Comparison of ENCODE assay signal across 8 cellular contexts in the genomic region with DNA sequence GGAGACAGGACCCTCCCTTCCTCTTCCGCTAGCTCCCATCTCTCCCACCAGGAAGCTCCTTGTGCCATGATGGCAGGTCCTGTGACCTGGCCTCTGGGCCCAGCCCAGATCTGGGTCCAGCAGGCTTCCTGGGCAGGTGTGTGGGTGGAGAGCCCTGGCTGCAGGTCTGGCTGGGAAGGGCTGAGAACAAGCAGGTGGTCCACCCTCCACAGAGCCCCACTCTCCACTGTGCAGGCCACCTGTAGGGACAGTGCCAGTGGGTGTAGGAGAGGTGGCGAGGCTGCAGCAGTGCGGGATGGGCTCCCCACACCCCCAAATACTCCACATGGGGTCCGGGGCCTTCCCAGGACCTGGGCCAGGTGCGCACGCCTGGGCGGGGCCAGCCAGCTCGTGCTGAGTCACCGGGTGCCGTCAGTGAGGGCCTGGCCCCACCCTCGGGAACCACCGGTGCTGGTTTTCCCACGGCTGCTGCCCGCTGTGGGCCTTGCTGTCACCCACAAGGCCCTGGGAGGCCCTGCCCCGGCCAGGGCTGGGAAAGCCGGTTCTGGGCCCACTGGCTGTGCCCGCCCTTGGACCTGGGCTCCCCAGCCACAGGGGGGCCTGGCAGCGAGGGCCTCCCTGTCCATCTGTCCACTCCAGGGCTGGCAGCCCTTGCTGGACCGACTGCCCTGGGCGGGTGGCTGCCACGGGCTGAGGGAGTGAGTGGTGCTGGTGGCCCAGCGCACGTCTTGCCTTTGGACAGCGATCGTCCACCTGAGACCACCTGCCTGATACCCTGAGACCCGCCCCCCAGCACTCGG. TPM values are rescaled to one million over a fixed set of nuclear protein-coding genes. Genes with fewer than 3 reads are reported as not detected.
DNase-seq lines count a peak whose midpoint lies in the region; ATAC-seq, FAIRE-seq and TF ChIP-seq lines count a peak whose summit lies in the region.

No MANE protein-coding gene starts in this region.

- FAIRE-seq in GM19239 (lab: Jason Lieb, UNC), result no peak

- H3K4me1 ChIP-seq in right atrium auricular region (peaks cover 0 to 45% of the 10 kb centered on the region in 2 donors), right cardiac atrium (ENCODE audit: control insufficient read depth, insufficient read depth, low read length) (no peaks in the 10 kb centered on the region)

- intact Hi-C loops in left cardiac atrium (cut with DNase I) (no loop called here), right cardiac atrium (cut with DNase I) (no loop called here)

- peak; percentile 27 for DNase-seq in left cardiac atrium
- DNase-seq in right atrium auricular region (ENCODE audit: low spot score), result no peak
- peak; percentile 99 for DNase-seq in RWPE1 (ENCODE audit: low spot score)
- peak in 2 of 3 donors; percentile 32 to 62 for DNase-seq in right cardiac atrium
- peak; percentile 78 for DNase-seq in type B pancreatic cell (ENCODE audit: extremely low spot score, unreplicated experiment)
- no peak for DNase-seq in GM19239 (ENCODE audit: insufficient read length, low spot score)

- H3K27me3 Mint-ChIP-seq in type B pancreatic cell, result no peaks in the 10 kb centered on the region

- H3K4me3 ChIP-seq in right atrium auricular region, result no peak overlapping the region
- no peak overlapping the region for H3K4me3 ChIP-seq in right cardiac atrium (ENCODE audit: low read length)

- POLR2A ChIA-PET in RWPE1 (lab: Yijun Ruan, JAX; ENCODE audit: low non-redundant PET), result interaction anchor here (0.6 kb wide), 2 partner anchors 111 to 305 kb away, joined by 3 to 4 read pairs; no protein-coding TSS in a partner anchor

- H3K27me3 ChIP-seq in right atrium auricular region (no peaks in the 10 kb centered on the region), right cardiac atrium (ENCODE audit: control insufficient read depth, insufficient read depth) (no peaks in the 10 kb centered on the region)

- no peak for ATAC-seq in left cardiac atrium
- no peak for ATAC-seq in right cardiac atrium
- no peak for ATAC-seq in GM21576 (IDR thresholded peaks at IDR 0.05; ENCODE audit: unreplicated experiment)
- ATAC-seq in GM18870 (IDR thresholded peaks at IDR 0.05; ENCODE audit: unreplicated experiment), result no peak

- H3K9me3 ChIP-seq in right atrium auricular region, result no peaks in the 10 kb centered on the region
- no peaks in the 10 kb centered on the region for H3K9me3 ChIP-seq in right cardiac atrium (ENCODE audit: control insufficient read depth, low read length)

- 82% methylated on average over 27 of the region's 27 CpGs for WGBS in right cardiac atrium

- no peak overlapping the region for H3K27ac ChIP-seq in right atrium auricular region
- H3K27ac ChIP-seq in RWPE1, result peak overlapping the region; percentile 64
- no peak overlapping the region for H3K27ac ChIP-seq in right cardiac atrium (ENCODE audit: low read length)

- CTCF ChIA-PET in RWPE1 (lab: Yijun Ruan, JAX), result interaction anchor here (0.5 to 1.5 kb wide), 3 partner anchors 9 to 1120 kb away, joined by 3 to 7 read pairs (median 3); a partner anchor contains a TSS

- H3K36me3 ChIP-seq in right atrium auricular region, result no peaks in the 10 kb centered on the region

- peak overlapping the region; percentile 76 for H3K27ac Mint-ChIP-seq in type B pancreatic cell

- TF ChIP-seq CTCF in right atrium auricular region (IDR thresholded peaks at IDR 0.05) (no peak), RWPE1 (conservative IDR thresholded peaks at IDR 0.05; ENCODE audit: low read depth) (no peak), type B pancreatic cell (conservative IDR thresholded peaks at IDR 0.05) (no peak)

- no peak overlapping the region for H3K4me3 Mint-ChIP-seq in type B pancreatic cell

- no peaks in the 10 kb centered on the region for H3K9me3 Mint-ChIP-seq in type B pancreatic cell

- H3K4me1 Mint-ChIP-seq in type B pancreatic cell (ENCODE audit: unreplicated experiment), result no peaks in the 10 kb centered on the region

- H3K36me3 Mint-ChIP-seq in type B pancreatic cell, result no peaks in the 10 kb centered on the region

RNA-seq across cellular contexts. Expression of a gene that starts 9.3 kb away (rescaled TPM):
- total RNA-seq in left cardiac atrium (10 to 100 TPM in 1 of 2 donors, 1 to 10 TPM in 1; 4.9 to 11.5 TPM), right atrium auricular region (10 to 100 TPM in 1 of 2 donors, 1 to 10 TPM in 1; 5.6 to 13.3 TPM), right cardiac atrium (10 to 100 TPM in 1 of 4 donors, 1 to 10 TPM in 3; 4.5 to 14.5 (median 7.9) TPM), type B pancreatic cell (ENCODE audit: low replicate concordance) (17.9 and 21.7 TPM in 2 replicates)
- 4.2 TPM for polyA plus RNA-seq in right cardiac atrium

RNA-seq across cellular contexts. Expression of a gene that starts 33.8 kb away (rescaled TPM):
- total RNA-seq in left cardiac atrium (1 to 10 TPM; 6.2 to 9.4 TPM), right atrium auricular region (10 to 100 TPM in 1 of 2 donors, 1 to 10 TPM in 1; 9.4 to 16.8 TPM), right cardiac atrium (10 to 100 TPM; 10.9 to 17.2 (median 13.1) TPM), type B pancreatic cell (ENCODE audit: low replicate concordance) (2.7 and 4.5 TPM in 2 replicates)
- 6.2 TPM for polyA plus RNA-seq in right cardiac atrium

RNA-seq across cellular contexts. Expression of a gene that starts 56.2 kb away (rescaled TPM):
- total RNA-seq in left cardiac atrium (10 to 100 TPM; 35.1 to 38.1 TPM), right atrium auricular region (10 to 100 TPM; 30.0 to 38.0 TPM), right cardiac atrium (10 to 100 TPM; 34.8 to 38.6 (median 37.1) TPM), type B pancreatic cell (ENCODE audit: low replicate concordance) (52.4 and 61.9 TPM in 2 replicates)
- polyA plus RNA-seq in right cardiac atrium, result 33.8 TPM

Comparison
In these comparisons a context has a peak if more than half of its experiments do, and no peak if none do; other contexts are left out.
1. DNase-seq: peak in left cardiac atrium (single experiment), RWPE1 (single experiment), right cardiac atrium (2 of 3) and type B pancreatic cell (single experiment); none in right atrium auricular region (single experiment) and GM19239 (single experiment).